In genomic region chr3:181329024-181329423, GRCh38 we compare ENCODE assay signal across 16 cellular contexts.
DNase-seq lines count a peak whose midpoint lies in the region; ATAC-seq and TF ChIP-seq lines count a peak whose summit lies in the region.
"Had no signal": no experiment of that assay in that cellular context is flagged by ENCODE, and none has a peak within 500 bp of the region (broad histone marks: within the 10 kb centered on the region; RNA-seq: fewer than 3 reads in every experiment).

No MANE protein-coding gene starts in this region.

- no peak overlapping the region for H3K27ac ChIP-seq in right atrium auricular region
- H3K27ac ChIP-seq: right lobe of liver, tibial artery had no signal

- intact Hi-C loops in left ventricle myocardium superior (cut with micrococcal nuclease): loop anchor here (5.0 kb wide), 1 partner anchor 368 kb away; no protein-coding TSS in a partner anchor

- H3K4me1 ChIP-seq in right atrium auricular region: no peaks in the 10 kb centered on the region
- H3K4me1 ChIP-seq: right lobe of liver, tibial artery had no signal

- no peaks in the 10 kb centered on the region for H3K36me3 ChIP-seq in right atrium auricular region
- H3K36me3 ChIP-seq: right lobe of liver, tibial artery had no signal

- DNase-seq in LNCaP clone FGC (ENCODE audit: low read depth) (peak; percentile 31), NCI-H146 (lab: John Stamatoyannopoulos, UW) (peak; percentile 85), NCI-H748 treated with DMSO at 0.1 percent for 48 hours (lab: John Stamatoyannopoulos, UW) (peak; percentile 78), medulla oblongata (ENCODE audit: extremely low spot score) (peak; percentile 14), left ventricle myocardium superior (no peak), right atrium auricular region (ENCODE audit: low spot score) (no peak)
- DNase-seq: activated CD4-positive, alpha-beta T cell treated with anti-CD3 and anti-CD28 coated beads, Interleukin-2, amount 50 U/mL, for 1 hour; activated CD8-positive, alpha-beta memory T cell treated with anti-CD3 and anti-CD28 coated beads, Interleukin-2, amount 50 U/mL, for 48 hours; activated effector memory CD4-positive, alpha-beta T cell treated with anti-CD3 and anti-CD28 coated beads, Interleukin-2, amount 50 U/mL, for 16 hours; GOT3; NCI-H446; right lobe of liver; Right ventricle myocardium superior; stimulated activated naive CD4-positive, alpha-beta T cell; tibial artery had no signal

- TF ChIP-seq CTCF in LNCaP clone FGC (IDR thresholded peaks at IDR 0.05; ENCODE audit: control insufficient read depth, extremely low read depth, insufficient read depth) (no peak), right atrium auricular region (IDR thresholded peaks at IDR 0.05) (no peak)

- no peaks in the 10 kb centered on the region for H3K9me3 ChIP-seq in right atrium auricular region
- H3K9me3 ChIP-seq: right lobe of liver, tibial artery had no signal

- H3K4me3 ChIP-seq in LNCaP clone FGC (ENCODE audit: low read depth, low read length) (no peak overlapping the region), right atrium auricular region (no peak overlapping the region)
- H3K4me3 ChIP-seq: right lobe of liver, tibial artery had no signal

- ATAC-seq in left ventricle myocardium superior (no peak), HG02884 (IDR thresholded peaks at IDR 0.05; ENCODE audit: unreplicated experiment) (no peak)
- ATAC-seq: right lobe of liver had no signal

- no peaks in the 10 kb centered on the region for H3K27me3 ChIP-seq in right atrium auricular region
- H3K27me3 ChIP-seq: right lobe of liver, tibial artery had no signal

Comparison
In these comparisons a context has a peak if more than half of its experiments do, and no peak if none do; other contexts are left out.
1. DNase-seq: peak in LNCaP clone FGC (single experiment), NCI-H146 (single experiment), NCI-H748 treated with DMSO at 0.1 percent for 48 hours (single experiment) and medulla oblongata (single experiment); none in left ventricle myocardium superior (single experiment) and right atrium auricular region (single experiment).